ENCODE assay signal across 25 cellular contexts in the genomic region with DNA sequence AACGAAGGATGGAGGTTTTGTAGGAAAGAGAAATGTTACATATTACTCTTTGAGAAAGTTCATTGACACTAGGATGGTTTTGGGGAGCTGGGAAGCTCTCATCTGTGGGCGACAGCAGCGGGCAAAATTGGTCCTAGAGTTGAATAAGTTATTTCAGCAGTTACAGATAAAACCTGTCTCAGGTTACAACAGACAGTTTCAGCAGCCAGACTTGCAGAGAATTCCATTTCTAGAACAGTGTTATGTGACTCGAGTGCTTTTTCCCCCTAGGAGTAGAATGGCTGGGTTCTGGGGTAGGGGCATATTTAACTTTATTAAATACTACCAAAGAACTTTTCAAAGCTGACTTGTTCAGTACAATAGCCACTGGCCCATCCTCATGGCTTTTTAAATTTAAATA. TPM values are rescaled to one million over a fixed set of nuclear protein-coding genes. Genes with fewer than 3 reads are reported as not detected.
DNase-seq lines count a peak whose midpoint lies in the region; ATAC-seq and TF ChIP-seq lines count a peak whose summit lies in the region.
"Had no signal": no experiment of that assay in that cellular context is flagged by ENCODE, and none has a peak within 500 bp of the region (broad histone marks: within the 10 kb centered on the region; RNA-seq: fewer than 3 reads in every experiment).

No MANE protein-coding gene starts in this region.

- peaks cover 7% of the 10 kb centered on the region for H3K4me1 Mint-ChIP-seq in osteocyte (ENCODE audit: unreplicated experiment)
- H3K4me1 Mint-ChIP-seq: CD14-positive monocyte had no signal

- no peaks in the 10 kb centered on the region for H3K36me3 Mint-ChIP-seq in osteocyte (ENCODE audit: unreplicated experiment)
- H3K36me3 Mint-ChIP-seq: CD14-positive monocyte; CD4-positive, alpha-beta memory T cell; CD4-positive, CD25-positive, alpha-beta regulatory T cell; CD8-positive, alpha-beta memory T cell had no signal

- no peak overlapping the region for H3K27ac Mint-ChIP-seq in osteocyte (ENCODE audit: unreplicated experiment)
- H3K27ac Mint-ChIP-seq: CD14-positive monocyte; CD4-positive, alpha-beta memory T cell; CD4-positive, CD25-positive, alpha-beta regulatory T cell; CD8-positive, alpha-beta memory T cell had no signal

- peaks cover 6% of the 10 kb centered on the region; the same call in 1 of the 2 replicates for H3K4me1 ChIP-seq in HEK293 (ENCODE audit: control insufficient read depth, insufficient read depth, low read length)

- H3K9me3 ChIP-seq in HEK293 (ENCODE audit: control insufficient read depth, insufficient read depth, low read depth, low read length): no peaks in the 10 kb centered on the region
- H3K9me3 ChIP-seq: BE2C, BLaER1 had no signal

- POLR2A ChIA-PET in HEK293 (lab: Yijun Ruan, JAX): no interaction called here

- no peak for ATAC-seq in GM18907 (IDR thresholded peaks at IDR 0.05; ENCODE audit: unreplicated experiment)
- ATAC-seq: GM12878 had no signal

- DNase-seq in choroid plexus epithelial cell (ENCODE audit: low read depth): peak; percentile 31
- DNase-seq in left kidney (ENCODE audit: low read depth, low spot score): peak; percentile 29
- DNase-seq in osteocyte (ENCODE audit: extremely low spot score, unreplicated experiment): peak; percentile 49
- DNase-seq in NCI-H82 (lab: John Stamatoyannopoulos, UW): no peak
- no peak for DNase-seq in NCI-H510A treated with DMSO at 0.1 percent for 48 hours (lab: John Stamatoyannopoulos, UW)
- DNase-seq: 8988T; ACHN; BE2C; C1 segment of cervical spinal cord; CD4-positive, alpha-beta memory T cell; CD4-positive, CD25-positive, alpha-beta regulatory T cell; CD8-positive, alpha-beta memory T cell; COR-L47; DMS 273 treated with DMSO at 0.1 percent for 48 hours; DMS153; DMS53; DMS79; DND-41; EL; GDM1 had no signal

- TF ChIP-seq CTCF in HEK293 (tag by site-specific recombination; IDR thresholded peaks at IDR 0.05) (no peak), choroid plexus epithelial cell (conservative IDR thresholded peaks at IDR 0.05; ENCODE audit: low read depth, low read length) (no peak), osteocyte (IDR thresholded peaks at IDR 0.05) (no peak)

- H3K4me3 ChIP-seq in HEK293 (ENCODE audit: low read depth, low read length) (no peak overlapping the region), choroid plexus epithelial cell (ENCODE audit: low read depth, low read length) (no peak overlapping the region)
- H3K4me3 ChIP-seq: BLaER1, GM12878 had no signal

- H3K36me3 ChIP-seq in HEK293 (ENCODE audit: control insufficient read depth in 2 of 2, insufficient read depth in 1 of 2, low read length in 2 of 2): no peaks in the 10 kb centered on the region
- H3K36me3 ChIP-seq: BE2C, BLaER1 had no signal

- no peak overlapping the region for H3K27ac ChIP-seq in HEK293 (ENCODE audit: extremely low read depth, low read depth, low read length)
- H3K27ac ChIP-seq: BLaER1 had no signal

- peaks cover 7% of the 10 kb centered on the region for H3K27me3 Mint-ChIP-seq in osteocyte (ENCODE audit: unreplicated experiment)
- H3K27me3 Mint-ChIP-seq: CD8-positive, alpha-beta memory T cell had no signal

- H3K9me3 Mint-ChIP-seq in osteocyte (ENCODE audit: unreplicated experiment): peaks cover 16% of the 10 kb centered on the region
- H3K9me3 Mint-ChIP-seq: CD8-positive, alpha-beta memory T cell had no signal

- CTCF ChIA-PET in HEK293 (lab: Yijun Ruan, JAX): interaction anchor here (0.6 to 1.0 kb wide), 2 partner anchors 8 to 24 kb away, joined by 3 to 4 read pairs; no protein-coding TSS in a partner anchor

- H3K4me3 Mint-ChIP-seq in osteocyte (ENCODE audit: unreplicated experiment): no peak overlapping the region
- H3K4me3 Mint-ChIP-seq: CD14-positive monocyte; CD4-positive, alpha-beta memory T cell; CD8-positive, alpha-beta memory T cell had no signal

TF ChIP-seq in HEK293, 187 proteins besides CTCF, POLR2A, EP300 and RAD21:
- TF ChIP-seq, protein P1, sequence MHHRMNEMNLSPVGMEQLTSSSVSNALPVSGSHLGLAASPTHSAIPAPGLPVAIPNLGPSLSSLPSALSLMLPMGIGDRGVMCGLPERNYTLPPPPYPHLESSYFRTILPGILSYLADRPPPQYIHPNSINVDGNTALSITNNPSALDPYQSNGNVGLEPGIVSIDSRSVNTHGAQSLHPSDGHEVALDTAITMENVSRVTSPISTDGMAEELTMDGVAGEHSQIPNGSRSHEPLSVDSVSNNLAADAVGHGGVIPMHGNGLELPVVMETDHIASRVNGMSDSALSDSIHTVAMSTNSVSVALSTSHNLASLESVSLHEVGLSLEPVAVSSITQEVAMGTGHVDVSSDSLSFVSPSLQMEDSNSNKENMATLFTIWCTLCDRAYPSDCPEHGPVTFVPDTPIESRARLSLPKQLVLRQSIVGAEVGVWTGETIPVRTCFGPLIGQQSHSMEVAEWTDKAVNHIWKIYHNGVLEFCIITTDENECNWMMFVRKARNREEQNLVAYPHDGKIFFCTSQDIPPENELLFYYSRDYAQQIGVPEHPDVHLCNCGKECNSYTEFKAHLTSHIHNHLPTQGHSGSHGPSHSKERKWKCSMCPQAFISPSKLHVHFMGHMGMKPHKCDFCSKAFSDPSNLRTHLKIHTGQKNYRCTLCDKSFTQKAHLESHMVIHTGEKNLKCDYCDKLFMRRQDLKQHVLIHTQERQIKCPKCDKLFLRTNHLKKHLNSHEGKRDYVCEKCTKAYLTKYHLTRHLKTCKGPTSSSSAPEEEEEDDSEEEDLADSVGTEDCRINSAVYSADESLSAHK (tag by site-specific recombination; IDR thresholded peaks at IDR 0.05): peak; percentile 56; the same call in 1 of the 2 replicates
- TF ChIP-seq ZBTB26 (tag by site-specific recombination; optimal IDR thresholded peaks at IDR 0.05): no peak
- TF ChIP-seq PRDM10 (tag by site-specific recombination; IDR thresholded peaks at IDR 0.05): 0 out of 2 replicates have a peak, but pooled peaks have one; percentile 26

RNA-seq across cellular contexts. Expression of gene UBL3, which starts 46.7 kb away (rescaled TPM):
- total RNA-seq in osteocyte: 26.0 and 28.3 TPM in 2 replicates

Comparison
In these comparisons a context has a peak if more than half of its experiments do, and no peak if none do; other contexts are left out.
1. DNase-seq: peak in choroid plexus epithelial cell (single experiment), left kidney (single experiment) and osteocyte (single experiment); none in NCI-H82 (single experiment) and NCI-H510A treated with DMSO at 0.1 percent for 48 hours (single experiment).